Comparison of ENCODE assay signal across 21 cellular contexts in the genomic region with DNA sequence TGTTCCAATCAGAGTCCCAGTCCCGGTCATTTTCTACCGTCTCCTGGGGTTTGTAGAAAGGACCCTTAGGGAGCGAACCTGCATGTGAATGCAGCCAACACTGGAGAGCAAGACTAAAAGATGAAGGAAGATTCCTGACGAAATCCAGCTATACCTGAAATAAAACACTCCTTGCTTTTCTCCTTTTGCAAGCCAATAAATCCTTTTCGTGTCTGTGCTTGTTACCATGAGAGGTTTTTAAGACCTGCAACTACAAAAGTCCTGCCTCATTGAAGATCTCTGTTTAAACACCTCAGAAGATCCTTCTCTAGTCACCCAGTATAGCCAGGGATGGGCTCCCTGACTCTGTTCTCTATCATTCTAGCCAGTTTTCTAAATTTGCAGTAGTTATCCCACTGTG. TPM values are rescaled to one million over a fixed set of nuclear protein-coding genes. Genes with fewer than 3 reads are reported as not detected.
DNase-seq lines count a peak whose midpoint lies in the region; ATAC-seq, FAIRE-seq and TF ChIP-seq lines count a peak whose summit lies in the region.
"Had no signal": no experiment of that assay in that cellular context is flagged by ENCODE, and none has a peak within 500 bp of the region (broad histone marks: within the 10 kb centered on the region; RNA-seq: fewer than 3 reads in every experiment).

No MANE protein-coding gene starts in this region.

- POLR2A ChIA-PET in SK-N-SH (lab: Yijun Ruan, JAX): no interaction called here

- H3K9me3 ChIP-seq in neutrophil: no peaks in the 10 kb centered on the region
- H3K9me3 ChIP-seq in SK-N-SH: no peaks in the 10 kb centered on the region
- H3K9me3 ChIP-seq: A549, adrenal gland, thoracic aorta had no signal

- WGBS in SK-N-SH (ENCODE audit: low lambda C conversion rate): 86% methylated on average over 5 of the region's 5 CpGs

- H2AFZ ChIP-seq in GM23338 (peak overlapping the region; percentile 59), SK-N-SH (ENCODE audit: low read depth) (no peak overlapping the region)
- H2AFZ ChIP-seq: parathyroid adenoma had no signal

- H3K27me3 ChIP-seq in GM23338 (ENCODE audit: insufficient read depth) (no peaks in the 10 kb centered on the region), bronchial epithelial cell (ENCODE audit: control insufficient read depth, insufficient read depth, low read length) (no peaks in the 10 kb centered on the region), neutrophil (no peaks in the 10 kb centered on the region), SK-N-SH (ENCODE audit: insufficient read depth) (no peaks in the 10 kb centered on the region)
- H3K27me3 ChIP-seq: adrenal gland had no signal

- H3F3A ChIP-seq in GM23338 (replicated peaks; ENCODE audit: low read depth) (0 out of 2 replicates have a peak, but pooled peaks cover 6% of the 10 kb centered on the region), SK-N-SH (replicated peaks; ENCODE audit: insufficient read depth) (peaks cover 6% of the 10 kb centered on the region)

- H3K79me2 ChIP-seq in GM23338 (replicated peaks; ENCODE audit: insufficient read depth) (no peaks in the 10 kb centered on the region), SK-N-SH (ENCODE audit: insufficient read depth) (no peaks in the 10 kb centered on the region)
- H3K79me2 ChIP-seq: parathyroid adenoma had no signal

- no peak overlapping the region for H3K4me3 Mint-ChIP-seq in activated CD4-positive, alpha-beta T cell treated with anti-CD3 and anti-CD28 coated beads, Interleukin-2, amount 10 ng/mL, durations not matched to agents 24 days and 14 days
- peak overlapping the region; percentile 55; the same call in 2 of the 3 replicates for H3K4me3 Mint-ChIP-seq in GM23338
- H3K4me3 Mint-ChIP-seq: CD14-positive monocyte had no signal

- DNase-seq in activated CD4-positive, alpha-beta T cell treated with anti-CD3 and anti-CD28 coated beads, Interleukin-2, amount 10 ng/mL, durations not matched to agents 24 days and 14 days: no peak
- DNase-seq in activated CD4-positive, alpha-beta T cell treated with anti-CD3 and anti-CD28 coated beads, Interleukin-2, amount 50 U/mL, for 48 hours: no peak
- DNase-seq in GM23338 (ENCODE audit: low spot score) (no peak), bronchial epithelial cell (ENCODE audit: low read depth) (peak; percentile 42), KBM-7 (no peak), mesenteric fat pad (ENCODE audit: low spot score) (no peak), SK-N-SH (no peak)
- DNase-seq: adrenal gland; DMS79; NCI-H1417; NCI-H526; SHP77; stimulated activated CD4-positive, alpha-beta T cell treated with anti-CD3 and anti-CD28 coated beads, Interleukin-4, amount 100 ng/mL, for 4 hours had no signal

- H3K4me2 ChIP-seq in GM23338: peak overlapping the region; percentile 56
- no peak overlapping the region for H3K4me2 ChIP-seq in SK-N-SH
- H3K4me2 ChIP-seq: A549 had no signal

- intact Hi-C loops in activated CD4-positive, alpha-beta T cell treated with anti-CD3 and anti-CD28 coated beads, Interleukin-2, amount 10 ng/mL, durations not matched to agents 24 days and 14 days (cut with micrococcal nuclease): loop anchor here (10.0 kb wide), 1 partner anchor 259 kb away; no protein-coding TSS in a partner anchor

- H3K27ac Mint-ChIP-seq in activated CD4-positive, alpha-beta T cell treated with anti-CD3 and anti-CD28 coated beads, Interleukin-2, amount 10 ng/mL, durations not matched to agents 24 days and 14 days: peak overlapping the region; percentile 9
- peak overlapping the region; percentile 88 for H3K27ac Mint-ChIP-seq in GM23338

- in situ Hi-C loops in KBM-7 (cut with MboI; ENCODE audit: low pct_unique_long_range_greater_than_20kb, low sequenced_read_pairs): no loop called here

- no peaks in the 10 kb centered on the region for H3K9me3 Mint-ChIP-seq in activated CD4-positive, alpha-beta T cell treated with anti-CD3 and anti-CD28 coated beads, Interleukin-2, amount 10 ng/mL, durations not matched to agents 24 days and 14 days
- H3K9me3 Mint-ChIP-seq in GM23338: no peaks in the 10 kb centered on the region

- H3K4me3 ChIP-seq in GM23338 (no peak overlapping the region), bronchial epithelial cell (ENCODE audit: low read depth, low read length) (no peak overlapping the region), neutrophil (ENCODE audit: low read depth in 1 of 2, low read length in 1 of 2) (no peak overlapping the region), SK-N-SH (ENCODE audit: low read depth in 2 of 2, low read length in 1 of 2) (no peak overlapping the region)
- H3K4me3 ChIP-seq: A549, adrenal gland, thoracic aorta had no signal

- FAIRE-seq in bronchial epithelial cell (lab: Jason Lieb, UNC): no peak
- FAIRE-seq: A549 had no signal

- H3K9me2 ChIP-seq in GM23338 (ENCODE audit: insufficient read depth) (no peaks in the 10 kb centered on the region), SK-N-SH (no peaks in the 10 kb centered on the region)

- CTCF ChIA-PET in SK-N-SH (lab: Yijun Ruan, JAX): interaction anchor here (0.9 to 4.9 kb wide), 3 partner anchors 15 to 127 kb away, joined by 3 to 47 read pairs (median 6); no protein-coding TSS in a partner anchor

- H3K9ac ChIP-seq in SK-N-SH: no peak overlapping the region
- H3K9ac ChIP-seq: parathyroid adenoma had no signal

- no peak for TF ChIP-seq EP300 in SK-N-SH (IDR thresholded peaks at IDR 0.05; ENCODE audit: borderline replicate concordance in 1 of 2, low read depth in 1 of 2, low read length in 1 of 2)

- ATAC-seq in GM23338: no peak
- ATAC-seq: A549 had no signal

- H3K27ac ChIP-seq in GM23338 (ENCODE audit: low read depth) (peak overlapping the region; percentile 65; the same call in 1 of the 2 replicates), neutrophil (peak overlapping the region; percentile 81), SK-N-SH (ENCODE audit: low read depth in 2 of 2, low read length in 1 of 2) (no peak overlapping the region)
- H3K27ac ChIP-seq: A549, adrenal gland, parathyroid adenoma, thoracic aorta had no signal

- no peak for TF ChIP-seq RAD21 in SK-N-SH (IDR thresholded peaks at IDR 0.05; ENCODE audit: low read length)

- H3K36me3 ChIP-seq in GM23338 (ENCODE audit: insufficient read depth) (no peaks in the 10 kb centered on the region), bronchial epithelial cell (ENCODE audit: control insufficient read depth, insufficient read depth, low read length) (peaks cover 3% of the 10 kb centered on the region), neutrophil (peaks cover 59% of the 10 kb centered on the region), SK-N-SH (replicated peaks in 1 of 2; ENCODE audit: control insufficient read depth in 1 of 2, insufficient read depth in 2 of 2, low read length in 1 of 2) (no peaks in the 10 kb centered on the region)
- H3K36me3 ChIP-seq: adrenal gland, thoracic aorta had no signal

- no peak for TF ChIP-seq CTCF in GM23338 (conservative IDR thresholded peaks at IDR 0.05; ENCODE audit: low read depth in 2 of 2)
- no peak for TF ChIP-seq CTCF in bronchial epithelial cell (IDR thresholded peaks at IDR 0.05; ENCODE audit: insufficient read depth, low read length, severe bottlenecking)
- TF ChIP-seq CTCF in neutrophil (IDR thresholded peaks at IDR 0.05): no peak
- no peak for TF ChIP-seq CTCF in SK-N-SH (IDR thresholded peaks at IDR 0.05)

- peaks cover 37% of the 10 kb centered on the region for H3K4me1 Mint-ChIP-seq in activated CD4-positive, alpha-beta T cell treated with anti-CD3 and anti-CD28 coated beads, Interleukin-2, amount 10 ng/mL, durations not matched to agents 24 days and 14 days
- peaks cover 32% of the 10 kb centered on the region for H3K4me1 Mint-ChIP-seq in GM23338

- H3K4me1 ChIP-seq in GM23338 (ENCODE audit: insufficient read depth) (peaks cover 25% of the 10 kb centered on the region), neutrophil (ENCODE audit: control insufficient read depth in 1 of 2, insufficient read depth in 1 of 2, low read depth in 1 of 2, low read length in 1 of 2) (peaks cover 25 to 43% of the 10 kb centered on the region in 2 experiments), SK-N-SH (ENCODE audit: control insufficient read depth in 1 of 2, insufficient read depth in 2 of 2, low read depth in 1 of 2, low read length in 1 of 2) (peaks cover 0 to 9% of the 10 kb centered on the region in 2 experiments; a peak in 1 of 4 replicates)
- H3K4me1 ChIP-seq: parathyroid adenoma had no signal

- H3K27me3 Mint-ChIP-seq in activated CD4-positive, alpha-beta T cell treated with anti-CD3 and anti-CD28 coated beads, Interleukin-2, amount 10 ng/mL, durations not matched to agents 24 days and 14 days: no peaks in the 10 kb centered on the region
- peaks cover 22% of the 10 kb centered on the region for H3K27me3 Mint-ChIP-seq in GM23338 (ENCODE audit: insufficient read depth, low read depth, poor library complexity)

- no peaks in the 10 kb centered on the region; the same call in 1 of the 2 replicates for H4K20me1 ChIP-seq in GM23338 (replicated peaks; ENCODE audit: insufficient read depth)
- H4K20me1 ChIP-seq in SK-N-SH (ENCODE audit: insufficient read depth): no peaks in the 10 kb centered on the region

- peaks cover 23% of the 10 kb centered on the region for H3K36me3 Mint-ChIP-seq in activated CD4-positive, alpha-beta T cell treated with anti-CD3 and anti-CD28 coated beads, Interleukin-2, amount 10 ng/mL, durations not matched to agents 24 days and 14 days (ENCODE audit: low read depth)
- peaks cover under 1% of the 10 kb centered on the region; the same call in 1 of the 3 replicates for H3K36me3 Mint-ChIP-seq in GM23338 (ENCODE audit: low read depth)

RNA-seq across cellular contexts. Expression of a gene that starts 10.0 kb away (rescaled TPM):
- total RNA-seq in activated CD4-positive, alpha-beta T cell treated with anti-CD3 and anti-CD28 coated beads, Interleukin-2, amount 10 ng/mL, durations not matched to agents 24 days and 14 days: not detected in 2 replicates
- total RNA-seq in GM23338 (2014; rRNA removed; shearing (Covaris generic)): 0.31 TPM in 1 of 2 replicates, not detected in the other
- polyA plus RNA-seq in GM23338 (2016; fragmentation: Nextera tagmentation; extraction: Ambion mirVana): not detected in 2 replicates
- not detected in 2 replicates for total RNA-seq in bronchial epithelial cell
- total RNA-seq in mesenteric fat pad: not detected
- 0.03 TPM in 1 of 2 replicates, not detected in the other for polyA plus RNA-seq in SK-N-SH (2012; rRNA removed)
- polyA plus RNA-seq in SK-N-SH (2012; cell fraction: cytosol; rRNA removed): not detected in 2 replicates
- polyA plus RNA-seq in SK-N-SH (2012; cell fraction: nucleus; rRNA removed): not detected in 2 replicates
- total RNA-seq: adrenal gland, fibroblast of lung, thoracic aorta had no signal
- polyA plus RNA-seq: adrenal gland, CD14-positive monocyte, fibroblast of lung had no signal

RNA-seq across cellular contexts. Expression of a gene that starts 16.5 kb away (rescaled TPM):
- 45.3 and 49.3 TPM in 2 replicates for total RNA-seq in activated CD4-positive, alpha-beta T cell treated with anti-CD3 and anti-CD28 coated beads, Interleukin-2, amount 10 ng/mL, durations not matched to agents 24 days and 14 days
- 37.9 and 39.3 TPM in 2 replicates for total RNA-seq in GM23338 (2014; rRNA removed; shearing (Covaris generic))
- 23.5 and 24.8 TPM in 2 replicates for polyA plus RNA-seq in GM23338 (2016; fragmentation: Nextera tagmentation; extraction: Ambion mirVana)
- 6.8 and 8.4 TPM in 2 replicates for total RNA-seq in bronchial epithelial cell
- total RNA-seq in mesenteric fat pad: 8.2 TPM
- polyA plus RNA-seq in SK-N-SH (2012; rRNA removed): 26.5 and 27.6 TPM in 2 replicates
- 11.1 and 16.3 TPM in 2 replicates for polyA plus RNA-seq in SK-N-SH (2012; cell fraction: cytosol; rRNA removed)
- polyA plus RNA-seq in SK-N-SH (2012; cell fraction: nucleus; rRNA removed): 31.0 and 67.8 TPM in 2 replicates

RNA-seq across cellular contexts. Expression of a gene that starts 22.7 kb away (rescaled TPM):
- total RNA-seq in activated CD4-positive, alpha-beta T cell treated with anti-CD3 and anti-CD28 coated beads, Interleukin-2, amount 10 ng/mL, durations not matched to agents 24 days and 14 days: 105 and 108 TPM in 2 replicates
- 220 and 227 TPM in 2 replicates for total RNA-seq in GM23338 (2014; rRNA removed; shearing (Covaris generic))
- polyA plus RNA-seq in GM23338 (2016; fragmentation: Nextera tagmentation; extraction: Ambion mirVana): 145 and 153 TPM in 2 replicates
- 362 and 444 TPM in 2 replicates for total RNA-seq in bronchial epithelial cell
- 90.9 TPM for total RNA-seq in mesenteric fat pad
- polyA plus RNA-seq in SK-N-SH (2012; rRNA removed): 380 and 500 TPM in 2 replicates
- 314 and 316 TPM in 2 replicates for polyA plus RNA-seq in SK-N-SH (2012; cell fraction: cytosol; rRNA removed)
- polyA plus RNA-seq in SK-N-SH (2012; cell fraction: nucleus; rRNA removed): 380 and 476 TPM in 2 replicates

RNA-seq across cellular contexts. Expression of a gene that starts 26.2 kb away (rescaled TPM):
- total RNA-seq in activated CD4-positive, alpha-beta T cell treated with anti-CD3 and anti-CD28 coated beads, Interleukin-2, amount 10 ng/mL, durations not matched to agents 24 days and 14 days: not detected in 2 replicates
- total RNA-seq in GM23338 (2014; rRNA removed; shearing (Covaris generic)): 1.9 TPM in 1 of 2 replicates, not detected in the other
- polyA plus RNA-seq in GM23338 (2016; fragmentation: Nextera tagmentation; extraction: Ambion mirVana) (2.0 and 3.1 TPM in 2 replicates), SK-N-SH (2012; rRNA removed) (not detected in 2 replicates)
- total RNA-seq in bronchial epithelial cell (not detected in 2 replicates), mesenteric fat pad (not detected)
- polyA plus RNA-seq in SK-N-SH (2012; cell fraction: cytosol; rRNA removed): not detected in 2 replicates
- not detected in 2 replicates for polyA plus RNA-seq in SK-N-SH (2012; cell fraction: nucleus; rRNA removed)
- total RNA-seq: adrenal gland; fibroblast of lung; lower leg skin; T-helper 2 cell treated with Interferon-gamma antibody and Interleukin-4, amounts not matched to agents 100 ng/mL and 5 ng/mL, for 36 hours; thoracic aorta had no signal
- polyA plus RNA-seq: A549, adrenal gland, CD14-positive monocyte, fibroblast of lung had no signal

RNA-seq across cellular contexts. Expression of a gene that starts 35.2 kb away (rescaled TPM):
- total RNA-seq in activated CD4-positive, alpha-beta T cell treated with anti-CD3 and anti-CD28 coated beads, Interleukin-2, amount 10 ng/mL, durations not matched to agents 24 days and 14 days: 2.7 and 2.8 TPM in 2 replicates
- 2.6 and 2.9 TPM in 2 replicates for total RNA-seq in GM23338 (2014; rRNA removed; shearing (Covaris generic))
- polyA plus RNA-seq in GM23338 (2016; fragmentation: Nextera tagmentation; extraction: Ambion mirVana) (8.0 and 8.1 TPM in 2 replicates), SK-N-SH (2012; rRNA removed) (3.8 and 4.3 TPM in 2 replicates)
- total RNA-seq in bronchial epithelial cell (5.0 and 7.9 TPM in 2 replicates), mesenteric fat pad (not detected)
- polyA plus RNA-seq in SK-N-SH (2012; cell fraction: cytosol; rRNA removed): 1.2 and 3.0 TPM in 2 replicates
- 8.5 and 16.3 TPM in 2 replicates for polyA plus RNA-seq in SK-N-SH (2012; cell fraction: nucleus; rRNA removed)
- total RNA-seq: thoracic aorta had no signal

Comparison
In these comparisons a context has a peak if more than half of its experiments do, and no peak if none do; other contexts are left out.
1. H3K27ac ChIP-seq: peak in GM23338 (single experiment) and neutrophil (single experiment); none in SK-N-SH (0 of 2).